Comparison of ENCODE assay signal across 29 cellular contexts in the genomic region with DNA sequence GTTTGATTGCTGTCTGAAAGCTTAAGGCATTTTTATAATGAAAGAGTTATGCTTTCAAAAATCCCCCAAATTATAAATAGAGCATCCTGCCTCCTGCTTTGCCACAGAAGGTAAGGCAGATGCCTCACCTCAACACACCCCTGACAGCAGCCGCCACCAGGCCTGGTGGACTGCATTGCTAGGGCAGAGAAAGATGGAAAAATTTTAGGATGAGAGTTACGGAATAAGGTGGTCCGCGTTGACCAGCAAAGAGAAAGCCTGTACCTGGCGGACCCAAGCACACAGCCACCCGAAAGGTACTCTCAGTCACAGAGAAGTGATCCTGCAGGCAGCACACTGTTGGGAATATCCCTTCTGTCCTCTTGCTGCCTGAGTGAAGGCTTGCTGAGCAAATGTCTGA.
"Had no signal": no experiment of that assay in that cellular context is flagged by ENCODE, and none has a peak within 500 bp of the region (broad histone marks: within the 10 kb centered on the region; RNA-seq: fewer than 3 reads in every experiment).

No MANE protein-coding gene starts in this region.

- H3K4me3 Mint-ChIP-seq: activated B cell treated with CpG ODN at 0.5 μM for 24 hours; activated CD4-positive, alpha-beta memory T cell treated with anti-CD3 and anti-CD28 coated beads, Interleukin-2, amount 10 ng/mL, durations not matched to agents 7 days and 5 days; activated CD4-positive, alpha-beta T cell treated with anti-CD3 and anti-CD28 coated beads, Interleukin-2, amount 10 ng/mL, durations not matched to agents 24 days and 14 days; activated naive CD4-positive, alpha-beta T cell treated with anti-CD3 and anti-CD28 coated beads, Interleukin-2, amount 10 ng/mL, durations not matched to agents 7 days and 5 days; activated naive CD8-positive, alpha-beta T cell treated with anti-CD3 and anti-CD28 coated beads, Interleukin-2, amount 10 ng/mL, durations not matched to agents 7 days and 5 days; activated T-cell treated with anti-CD3 and anti-CD28 coated beads, Interleukin-2, amount 50 U/mL, for 24 hours; activated T-cell treated with anti-CD3 and anti-CD28 coated beads, Interleukin-2, amount 50 U/mL, for 72 hours; brain; T-cell; T-helper 1 cell treated with Interleukin-12 subunit alpha and Interleukin-12 subunit beta and Interleukin-4 antibody, amounts not matched to agents 30 μg/mL and 1 μg/mL, for 36 hours; T-helper 2 cell treated with Interferon-gamma antibody and Interleukin-4, amounts not matched to agents 5 μg/mL and 100 μg/mL, for 36 hours had no signal

- ATAC-seq: activated CD4-positive, CD25-positive, alpha-beta regulatory T cell treated with anti-CD3 and anti-CD28 coated beads, Interleukin-2, amount 50 U/mL, for 24 hours; activated naive CD4-positive, alpha-beta T cell treated with anti-CD3 and anti-CD28 coated beads, Interleukin-2, amount 50 U/mL, for 72 hours; activated T-cell treated with anti-CD3 and anti-CD28 coated beads, Interleukin-2, amount 50 U/mL, for 72 hours; esophagus mucosa; T-cell had no signal

- H3K36me3 Mint-ChIP-seq: activated naive CD4-positive, alpha-beta T cell treated with anti-CD3 and anti-CD28 coated beads, Interleukin-2, amount 10 ng/mL, durations not matched to agents 7 days and 5 days; activated naive CD4-positive, alpha-beta T cell treated with anti-CD3 and anti-CD28 coated beads, Interleukin-2, amount 50 U/mL, for 72 hours; activated naive CD8-positive, alpha-beta T cell treated with anti-CD3 and anti-CD28 coated beads, Interleukin-2, amount 10 ng/mL, durations not matched to agents 7 days and 5 days; brain; T-cell had no signal

- H3K4me3 ChIP-seq: ascending aorta, breast epithelium, cardiac muscle cell, colonic mucosa had no signal

- H3K27ac Mint-ChIP-seq: activated B cell treated with CpG ODN at 0.5 μM for 24 hours; activated CD4-positive, alpha-beta memory T cell treated with anti-CD3 and anti-CD28 coated beads, Interleukin-2, amount 10 ng/mL, durations not matched to agents 7 days and 5 days; activated CD4-positive, alpha-beta T cell treated with anti-CD3 and anti-CD28 coated beads, Interleukin-2, amount 10 ng/mL, durations not matched to agents 24 days and 14 days; activated naive CD4-positive, alpha-beta T cell treated with anti-CD3 and anti-CD28 coated beads, Interleukin-2, amount 10 ng/mL, durations not matched to agents 7 days and 5 days; activated naive CD8-positive, alpha-beta T cell treated with anti-CD3 and anti-CD28 coated beads, Interleukin-2, amount 10 ng/mL, durations not matched to agents 7 days and 5 days; activated T-cell treated with anti-CD3 and anti-CD28 coated beads, Interleukin-2, amount 50 U/mL, for 24 hours; activated T-cell treated with anti-CD3 and anti-CD28 coated beads, Interleukin-2, amount 50 U/mL, for 72 hours; brain; T-cell; T-helper 1 cell treated with Interleukin-12 subunit alpha and Interleukin-12 subunit beta and Interleukin-4 antibody, amounts not matched to agents 30 μg/mL and 1 μg/mL, for 36 hours; T-helper 2 cell treated with Interferon-gamma antibody and Interleukin-4, amounts not matched to agents 5 μg/mL and 100 μg/mL, for 36 hours had no signal

- H3K9me3 Mint-ChIP-seq: activated B cell treated with CpG ODN at 0.5 μM for 24 hours; activated CD4-positive, alpha-beta memory T cell treated with anti-CD3 and anti-CD28 coated beads, Interleukin-2, amount 10 ng/mL, durations not matched to agents 7 days and 5 days; activated CD4-positive, alpha-beta T cell treated with anti-CD3 and anti-CD28 coated beads, Interleukin-2, amount 10 ng/mL, durations not matched to agents 24 days and 14 days; activated naive CD4-positive, alpha-beta T cell treated with anti-CD3 and anti-CD28 coated beads, Interleukin-2, amount 10 ng/mL, durations not matched to agents 7 days and 5 days; activated naive CD4-positive, alpha-beta T cell treated with anti-CD3 and anti-CD28 coated beads, Interleukin-2, amount 50 U/mL, for 72 hours; activated naive CD8-positive, alpha-beta T cell treated with anti-CD3 and anti-CD28 coated beads, Interleukin-2, amount 10 ng/mL, durations not matched to agents 7 days and 5 days; activated T-cell treated with anti-CD3 and anti-CD28 coated beads, Interleukin-2, amount 50 U/mL, for 24 hours; activated T-cell treated with anti-CD3 and anti-CD28 coated beads, Interleukin-2, amount 50 U/mL, for 72 hours; T-cell; T-helper 1 cell treated with Interleukin-12 subunit alpha and Interleukin-12 subunit beta and Interleukin-4 antibody, amounts not matched to agents 30 μg/mL and 1 μg/mL, for 36 hours; T-helper 2 cell treated with Interferon-gamma antibody and Interleukin-4, amounts not matched to agents 5 μg/mL and 100 μg/mL, for 36 hours had no signal

- H3K36me3 ChIP-seq: ascending aorta, breast epithelium, cardiac muscle cell, colonic mucosa, WERI-Rb-1 had no signal

- H3K9me3 ChIP-seq: ascending aorta, breast epithelium, colonic mucosa had no signal

- H3K27me3 Mint-ChIP-seq: activated B cell treated with CpG ODN at 0.5 μM for 24 hours; activated naive CD8-positive, alpha-beta T cell treated with anti-CD3 and anti-CD28 coated beads, Interleukin-2, amount 10 ng/mL, durations not matched to agents 7 days and 5 days; activated T-cell treated with anti-CD3 and anti-CD28 coated beads, Interleukin-2, amount 50 U/mL, for 24 hours had no signal

- H3K4me1 Mint-ChIP-seq: activated B cell treated with CpG ODN at 0.5 μM for 24 hours; activated CD4-positive, alpha-beta memory T cell treated with anti-CD3 and anti-CD28 coated beads, Interleukin-2, amount 10 ng/mL, durations not matched to agents 7 days and 5 days; activated CD4-positive, alpha-beta T cell treated with anti-CD3 and anti-CD28 coated beads, Interleukin-2, amount 10 ng/mL, durations not matched to agents 24 days and 14 days; activated naive CD4-positive, alpha-beta T cell treated with anti-CD3 and anti-CD28 coated beads, Interleukin-2, amount 10 ng/mL, durations not matched to agents 7 days and 5 days; activated naive CD8-positive, alpha-beta T cell treated with anti-CD3 and anti-CD28 coated beads, Interleukin-2, amount 10 ng/mL, durations not matched to agents 7 days and 5 days had no signal

- FAIRE-seq: frontal cortex had no signal

- H3K27me3 ChIP-seq: ascending aorta, cardiac muscle cell, colonic mucosa had no signal

- H3K4me1 ChIP-seq: ascending aorta, breast epithelium, colonic mucosa had no signal

- DNase-seq: activated B cell treated with CpG ODN at 0.5 μM for 24 hours; activated CD4-positive, alpha-beta memory T cell treated with anti-CD3 and anti-CD28 coated beads, Interleukin-2, amount 10 ng/mL, durations not matched to agents 7 days and 5 days; activated CD4-positive, alpha-beta T cell treated with anti-CD3 and anti-CD28 coated beads, Interleukin-2, amount 10 ng/mL, durations not matched to agents 24 days and 14 days; activated CD8-positive, alpha-beta memory T cell treated with anti-CD3 and anti-CD28 coated beads, Interleukin-2, amount 50 U/mL, for 48 hours; activated gamma-delta T cell; activated naive CD4-positive, alpha-beta T cell; activated naive CD4-positive, alpha-beta T cell treated with anti-CD3 and anti-CD28 coated beads, Interleukin-2, amount 10 ng/mL, durations not matched to agents 7 days and 5 days; activated naive CD8-positive, alpha-beta T cell treated with anti-CD3 and anti-CD28 coated beads, Interleukin-2, amount 10 ng/mL, durations not matched to agents 7 days and 5 days; activated T-cell treated with anti-CD3 and anti-CD28 coated beads for 4 hours; activated T-cell treated with anti-CD3 and anti-CD28 coated beads, Interleukin-2, amount 50 U/mL, for 24 hours; activated T-cell treated with anti-CD3 and anti-CD28 coated beads, Interleukin-2, amount 50 U/mL, for 72 hours; central memory CD4-positive, alpha-beta T cell; cerebellar nuclear complex; colonic mucosa; effector CD8-positive, alpha-beta T cell; foreskin fibroblast; T-cell; T1000; WERI-Rb-1 had no signal

- H3K27ac ChIP-seq: ascending aorta, breast epithelium, cardiac muscle cell, colonic mucosa, WERI-Rb-1 had no signal
